8 cellular contexts compared by ENCODE assay signal in the genomic region with DNA sequence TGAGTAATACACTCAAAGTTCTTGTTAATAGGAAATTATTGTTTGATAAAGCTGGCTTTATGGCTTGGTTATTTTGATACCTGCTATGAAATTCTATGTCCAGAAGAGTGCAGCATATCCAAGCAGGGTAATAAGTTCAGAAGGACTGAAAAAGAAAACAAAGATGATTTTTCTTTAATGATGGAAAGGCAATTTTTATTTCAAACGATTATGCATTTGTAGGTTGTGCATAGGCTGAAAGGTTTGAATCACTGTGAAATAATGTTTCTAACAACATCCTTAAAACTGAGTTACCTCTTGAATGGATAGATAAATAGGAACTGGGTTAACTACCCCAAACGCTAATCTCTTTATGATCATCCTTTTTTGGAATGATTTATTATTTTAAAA. TPM values are rescaled to one million over a fixed set of nuclear protein-coding genes. Genes with fewer than 3 reads are reported as not detected.
DNase-seq lines count a peak whose midpoint lies in the region; ATAC-seq and TF ChIP-seq lines count a peak whose summit lies in the region.

No MANE protein-coding gene starts in this region.

- TF ChIP-seq CTCF in C4-2B (conservative IDR thresholded peaks at IDR 0.05) (peak; percentile 72), HEK293 (tag by site-specific recombination; IDR thresholded peaks at IDR 0.05) (no peak), fibroblast of the aortic adventitia (IDR thresholded peaks at IDR 0.05; ENCODE audit: insufficient read depth, low read length) (peak; percentile 68), smooth muscle cell (IDR thresholded peaks at IDR 0.05; ENCODE audit: borderline replicate concordance, insufficient read depth, poor library complexity, severe bottlenecking) (peak; percentile 54)

- no peaks in the 10 kb centered on the region for H3K9me3 Mint-ChIP-seq in T-cell

- no peaks in the 10 kb centered on the region for H3F3A ChIP-seq in smooth muscle cell (ENCODE audit: low read depth)

- H3K4me3 ChIP-seq in HEK293 (ENCODE audit: low read depth, low read length) (no peak overlapping the region), fibroblast of the aortic adventitia (ENCODE audit: low read depth, low read length) (peak overlapping the region; percentile 93), smooth muscle cell (peak overlapping the region; percentile 90)

- H3K9me3 ChIP-seq in HEK293 (ENCODE audit: control insufficient read depth, insufficient read depth, low read depth, low read length), result no peaks in the 10 kb centered on the region
- no peaks in the 10 kb centered on the region for H3K9me3 ChIP-seq in smooth muscle cell (replicated peaks; ENCODE audit: low read depth)

- H3K36me3 ChIP-seq in HEK293 (ENCODE audit: control insufficient read depth in 2 of 2, insufficient read depth in 1 of 2, low read length in 2 of 2) (no peaks in the 10 kb centered on the region), smooth muscle cell (ENCODE audit: low read depth) (no peaks in the 10 kb centered on the region)

- H3K4me2 ChIP-seq in smooth muscle cell, result peak overlapping the region; percentile 92

- CTCF ChIA-PET in HEK293 (lab: Yijun Ruan, JAX) (interaction anchor here (0.6 to 2.2 kb wide), 18 partner anchors 17 to 827 kb away, joined by 3 to 23 read pairs (median 4); no protein-coding TSS in a partner anchor), T-cell (lab: Charles Lee) (interaction anchor here (0.6 to 2.3 kb wide), 13 partner anchors 10 to 1969 kb away, joined by 3 to 23 read pairs (median 7); no protein-coding TSS in a partner anchor)

- peak overlapping the region in 1 of 2 donors; percentile 91 for H3K27ac Mint-ChIP-seq in T-cell

- no peak overlapping the region for H2AFZ ChIP-seq in smooth muscle cell (ENCODE audit: low read depth)

- H3K27ac ChIP-seq in C4-2B (no peak overlapping the region), HEK293 (ENCODE audit: extremely low read depth, low read depth, low read length) (no peak overlapping the region), smooth muscle cell (ENCODE audit: low read depth) (peak overlapping the region; percentile 91)

- no peaks in the 10 kb centered on the region for H3K4me1 ChIP-seq in HEK293 (ENCODE audit: control insufficient read depth, insufficient read depth, low read length)
- no peaks in the 10 kb centered on the region for H3K4me1 ChIP-seq in smooth muscle cell (ENCODE audit: low read depth)

- no peaks in the 10 kb centered on the region for H3K27me3 ChIP-seq in smooth muscle cell (ENCODE audit: low read depth)

- H4K20me1 ChIP-seq in smooth muscle cell (ENCODE audit: low read depth), result peaks cover 23% of the 10 kb centered on the region

- peak overlapping the region; percentile 82 to 89 (median 88) for H3K4me3 Mint-ChIP-seq in T-cell

- POLR2A ChIA-PET in HEK293 (lab: Yijun Ruan, JAX), result interaction anchor here (1.0 kb wide), 1 partner anchor 203 kb away, joined by 5 read pairs; no protein-coding TSS in a partner anchor
- POLR2A ChIA-PET in T-cell (lab: Charles Lee), result interaction anchor here in 1 of 2 donors (0.6 to 1.0 kb wide), 3 partner anchors 37 to 1474 kb away, joined by 3 to 4 read pairs (median 4); no protein-coding TSS in a partner anchor

- no peak for DNase-seq in T-cell
- peak; percentile 76 for DNase-seq in fibroblast of the aortic adventitia (ENCODE audit: low read depth)
- DNase-seq in smooth muscle cell (lab: John Stamatoyannopoulos, UW; ENCODE audit: unreplicated experiment), result no peak
- DNase-seq in NCI-H2196 treated with DMSO at 0.1 percent for 48 hours (lab: John Stamatoyannopoulos, UW; ENCODE audit: unreplicated experiment), result no peak

- H3K27me3 Mint-ChIP-seq in T-cell, result no peaks in the 10 kb centered on the region

- H3K36me3 Mint-ChIP-seq in T-cell, result no peaks in the 10 kb centered on the region

- H3K4me1 Mint-ChIP-seq in T-cell, result peaks cover 42 to 46% (median 43%) of the 10 kb centered on the region in 3 donors

- H3K9ac ChIP-seq in smooth muscle cell (ENCODE audit: low read depth), result peak overlapping the region; percentile 90

- 71% methylated on average over 2 of the region's 2 CpGs for WGBS in smooth muscle cell (ENCODE audit: low lambda C conversion rate)

- ATAC-seq in T-cell (replicated peaks in 1 of 4) (no peak), HG02938 (IDR thresholded peaks at IDR 0.05; ENCODE audit: unreplicated experiment) (no peak), GM21526 (IDR thresholded peaks at IDR 0.05; ENCODE audit: low FRiP score, unreplicated experiment) (no peak)

- peaks cover 75% of the 10 kb centered on the region for H3K79me2 ChIP-seq in smooth muscle cell (ENCODE audit: low read depth)

TF ChIP-seq in HEK293, 187 proteins besides CTCF, POLR2A, EP300 and RAD21:
- TF ChIP-seq, protein P1, sequence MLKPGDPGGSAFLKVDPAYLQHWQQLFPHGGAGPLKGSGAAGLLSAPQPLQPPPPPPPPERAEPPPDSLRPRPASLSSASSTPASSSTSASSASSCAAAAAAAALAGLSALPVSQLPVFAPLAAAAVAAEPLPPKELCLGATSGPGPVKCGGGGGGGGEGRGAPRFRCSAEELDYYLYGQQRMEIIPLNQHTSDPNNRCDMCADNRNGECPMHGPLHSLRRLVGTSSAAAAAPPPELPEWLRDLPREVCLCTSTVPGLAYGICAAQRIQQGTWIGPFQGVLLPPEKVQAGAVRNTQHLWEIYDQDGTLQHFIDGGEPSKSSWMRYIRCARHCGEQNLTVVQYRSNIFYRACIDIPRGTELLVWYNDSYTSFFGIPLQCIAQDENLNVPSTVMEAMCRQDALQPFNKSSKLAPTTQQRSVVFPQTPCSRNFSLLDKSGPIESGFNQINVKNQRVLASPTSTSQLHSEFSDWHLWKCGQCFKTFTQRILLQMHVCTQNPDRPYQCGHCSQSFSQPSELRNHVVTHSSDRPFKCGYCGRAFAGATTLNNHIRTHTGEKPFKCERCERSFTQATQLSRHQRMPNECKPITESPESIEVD (tag by site-specific recombination; IDR thresholded peaks at IDR 0.05), result 0 out of 2 replicates have a peak, but pooled peaks have one; percentile 15
- TF ChIP-seq ZNF23 (tag by site-specific recombination; IDR thresholded peaks at IDR 0.05; ENCODE audit: borderline replicate concordance) (no peak), ZNF221 (tag by site-specific recombination; IDR thresholded peaks at IDR 0.05; ENCODE audit: borderline replicate concordance) (no peak), ZNF654 (tag by site-specific recombination; IDR thresholded peaks at IDR 0.05; ENCODE audit: low read depth) (peak; percentile 70)

RNA-seq across cellular contexts. Expression of gene MAN1A1, which starts 1.4 kb away (rescaled TPM):
- total RNA-seq in T-cell, result 10 to 100 TPM in 3 of 5 donors, 1 to 10 TPM in 2; 9.4 to 13.6 (median 12.3) TPM
- 93.1 and 175 TPM in 2 replicates for total RNA-seq in fibroblast of the aortic adventitia (ENCODE audit: low replicate concordance)
- 127 and 140 TPM in 2 replicates for total RNA-seq in smooth muscle cell
- polyA plus RNA-seq in smooth muscle cell, result 57.1 and 61.3 TPM in 2 replicates
